18 cellular contexts compared by ENCODE assay signal in genomic region chr2:226727251-226727650, GRCh38.
DNase-seq lines count a peak whose midpoint lies in the region; ATAC-seq and TF ChIP-seq lines count a peak whose summit lies in the region.
"Had no signal": no experiment of that assay in that cellular context is flagged by ENCODE, and none has a peak within 500 bp of the region (broad histone marks: within the 10 kb centered on the region; RNA-seq: fewer than 3 reads in every experiment).

No MANE protein-coding gene starts in this region.

- no TSS peak for BruUV-seq in HCT116 (replicated peaks; lab: Mats Ljungman, UMichigan)

- no peak overlapping the region for H3K4ac ChIP-seq in trophoblast cell (ENCODE audit: low read depth, low read length)

- no peak overlapping the region for H2BK120ac ChIP-seq in trophoblast cell (ENCODE audit: insufficient read depth, low read length, poor library complexity)

- POLR2A ChIA-PET in HCT116 (lab: Charles Lee), result interaction anchor here (1.3 kb wide), 1 partner anchor 54 kb away, joined by 3 read pairs; no protein-coding TSS in a partner anchor

- no peaks in the 10 kb centered on the region for H4K20me1 ChIP-seq in HCT116 (ENCODE audit: insufficient read depth)

- TF ChIP-seq CTCF in HCT116 (IDR thresholded peaks at IDR 0.05 in 2 of 3, conservative IDR thresholded peaks at IDR 0.05 in 1 of 3; ENCODE audit: borderline replicate concordance in 1 of 3, insufficient read depth in 1 of 3, low read depth in 2 of 3, low read length in 2 of 3) (no peak), RWPE2 (IDR thresholded peaks at IDR 0.05; ENCODE audit: poor library complexity, severe bottlenecking) (no peak), colonic mucosa (IDR thresholded peaks at IDR 0.05) (no peak)

- WGBS in trophoblast cell (ENCODE audit: extremely low coverage, insufficient coverage, insufficient read length), result no CpG with 5 or more reads among the region's 1 CpG

- H3K36me3 ChIP-seq in HCT116 (ENCODE audit: control insufficient read depth in 1 of 2, insufficient read depth in 2 of 2, low read length in 2 of 2) (no peaks in the 10 kb centered on the region), RWPE2 (ENCODE audit: low read depth) (no peaks in the 10 kb centered on the region), trophoblast cell (ENCODE audit: control insufficient read depth in 1 of 2, insufficient read depth in 2 of 2, low read length in 2 of 2) (no peaks in the 10 kb centered on the region), colonic mucosa (no peaks in the 10 kb centered on the region)
- H3K36me3 ChIP-seq: BE2C, HAP-1 had no signal

- H2BK12ac ChIP-seq in trophoblast cell (ENCODE audit: low read length), result no peak overlapping the region

- H3K79me2 ChIP-seq in HCT116 (ENCODE audit: insufficient read depth, low read length) (no peaks in the 10 kb centered on the region), trophoblast cell (ENCODE audit: control insufficient read depth, insufficient read depth, low read length, poor library complexity) (no peaks in the 10 kb centered on the region)

- H2BK5ac ChIP-seq in trophoblast cell (ENCODE audit: low read depth, low read length, poor library complexity), result no peak overlapping the region

- H3K9me2 ChIP-seq in HCT116 (ENCODE audit: insufficient read depth), result no peaks in the 10 kb centered on the region

- H3K79me1 ChIP-seq in trophoblast cell (ENCODE audit: low read length), result peaks cover 6% of the 10 kb centered on the region

- no peak overlapping the region for H4K12ac ChIP-seq in trophoblast cell (ENCODE audit: low read depth, low read length)

- H3K9me3 ChIP-seq in HCT116 (ENCODE audit: control insufficient read depth in 1 of 2, insufficient read depth in 1 of 2, low read depth in 1 of 2, low read length in 2 of 2) (no peaks in the 10 kb centered on the region), RWPE2 (ENCODE audit: severe bottlenecking) (no peaks in the 10 kb centered on the region), trophoblast cell (ENCODE audit: insufficient read depth, low read depth, low read length) (no peaks in the 10 kb centered on the region), colonic mucosa (no peaks in the 10 kb centered on the region)
- H3K9me3 ChIP-seq: BE2C, HAP-1 had no signal

- H3K23ac ChIP-seq in trophoblast cell (ENCODE audit: low read length), result no peak overlapping the region

- DNase-seq in HCT116 (ENCODE audit: low read depth, low spot score) (no peak), RWPE2 (ENCODE audit: low spot score) (no peak), epithelial cell of prostate (ENCODE audit: low read depth, low spot score) (no peak), trophoblast cell (no peak), colonic mucosa (no peak), NCI-H1436 (lab: John Stamatoyannopoulos, UW) (no peak)
- DNase-seq in activated T-cell treated with anti-CD3 and anti-CD28 coated beads, Interleukin-2, amount 50 U/mL, for 1 hour, result no peak
- DNase-seq: ACHN; BE2C; C1 segment of cervical spinal cord; CD4-positive, CD25-positive, alpha-beta regulatory T cell; CD8-positive, alpha-beta memory T cell; COR-L47; DMS 273 treated with DMSO at 0.1 percent for 48 hours; DMS53; DND-41 had no signal

- no peak overlapping the region for H4K91ac ChIP-seq in trophoblast cell (ENCODE audit: low read depth, low read length)

- no peak overlapping the region for H3K18ac ChIP-seq in trophoblast cell (ENCODE audit: low read length)

- peak overlapping the region; percentile 34 for H3K4me2 ChIP-seq in HCT116 (ENCODE audit: low read length)
- no peak overlapping the region for H3K4me2 ChIP-seq in trophoblast cell (ENCODE audit: low read length)

- intact Hi-C loops in HCT116 (cut with micrococcal nuclease), result no loop called here
- intact Hi-C loops in colonic mucosa (cut with DNase I), result no loop called here

- H3K27me3 ChIP-seq in HCT116 (ENCODE audit: insufficient read depth, low read length) (no peaks in the 10 kb centered on the region), RWPE2 (ENCODE audit: insufficient read depth, poor library complexity, severe bottlenecking) (no peaks in the 10 kb centered on the region), trophoblast cell (ENCODE audit: insufficient read depth, low read length) (no peaks in the 10 kb centered on the region), colonic mucosa (no peaks in the 10 kb centered on the region)
- H3K27me3 ChIP-seq: BE2C had no signal

- no peak overlapping the region for H3K14ac ChIP-seq in trophoblast cell (ENCODE audit: low read length)

- no peak for TF ChIP-seq RAD21 in HCT116 (IDR thresholded peaks at IDR 0.05; ENCODE audit: low read depth)

- TF ChIP-seq POLR2A in HCT116 (IDR thresholded peaks at IDR 0.05; ENCODE audit: borderline replicate concordance, extremely low read depth, insufficient read depth, insufficient read length), result no peak

- CTCF ChIA-PET in HCT116 (lab: Charles Lee), result no interaction called here

- peaks cover 46 to 66% of the 10 kb centered on the region in 2 experiments for H3K4me1 ChIP-seq in HCT116 (ENCODE audit: control insufficient read depth in 1 of 2, insufficient read depth in 2 of 2, low read length in 2 of 2)
- no peaks in the 10 kb centered on the region for H3K4me1 ChIP-seq in RWPE2 (ENCODE audit: insufficient read depth, poor library complexity, severe bottlenecking)
- H3K4me1 ChIP-seq in trophoblast cell (ENCODE audit: control insufficient read depth in 1 of 2, insufficient read depth in 2 of 2, low read length in 2 of 2), result peaks cover 0 to 4% of the 10 kb centered on the region in 2 experiments
- no peaks in the 10 kb centered on the region for H3K4me1 ChIP-seq in colonic mucosa
- H3K4me1 ChIP-seq: BE2C had no signal

- peak overlapping the region; percentile 69 for H3K27ac ChIP-seq in HCT116 (ENCODE audit: low read depth, low read length)
- H3K27ac ChIP-seq in RWPE2 (ENCODE audit: poor library complexity, severe bottlenecking), result peak overlapping the region; percentile 37
- peak overlapping the region; percentile 18 for H3K27ac ChIP-seq in epithelial cell of prostate
- no peak overlapping the region for H3K27ac ChIP-seq in trophoblast cell (ENCODE audit: low read depth, low read length)
- H3K27ac ChIP-seq in colonic mucosa, result no peak overlapping the region

- ATAC-seq in HCT116 (no peak), RWPE2 (ENCODE audit: low read depth) (no peak)

- RAD21 ChIA-PET in HCT116 (lab: Charles Lee; ENCODE audit: low non-redundant PET in 1 of 2, low total read pairs in 2 of 2, uncharacterized antibody in 2 of 2, unreplicated experiment in 2 of 2), result no interaction called here

- H2AK5ac ChIP-seq in trophoblast cell (ENCODE audit: low read length), result peak overlapping the region; percentile 36

- H3K9ac ChIP-seq in HCT116 (ENCODE audit: low read length), result peak overlapping the region; percentile 6; the same call in 1 of the 2 replicates
- H3K9ac ChIP-seq in trophoblast cell (ENCODE audit: low read length), result no peak overlapping the region
- H3K9ac ChIP-seq in colonic mucosa (ENCODE audit: low read depth in 2 of 2, low read length in 2 of 2), result no peak overlapping the region
- H3K9ac ChIP-seq: GM23248 had no signal

- no peak overlapping the region for H2AFZ ChIP-seq in HCT116 (ENCODE audit: low read depth, low read length, poor library complexity, severe bottlenecking)
- H2AFZ ChIP-seq in trophoblast cell (ENCODE audit: insufficient read depth, low read length, poor library complexity), result no peak overlapping the region

- no peak overlapping the region for H3K4me3 ChIP-seq in HCT116 (replicated peaks in 1 of 2; ENCODE audit: low read depth in 1 of 2, low read length in 2 of 2)
- no peak overlapping the region for H3K4me3 ChIP-seq in RWPE2 (ENCODE audit: severe bottlenecking)
- H3K4me3 ChIP-seq in trophoblast cell (ENCODE audit: low read depth, low read length), result no peak overlapping the region
- no peak overlapping the region for H3K4me3 ChIP-seq in colonic mucosa
- H3K4me3 ChIP-seq: HAP-1 had no signal

- H4K8ac ChIP-seq in trophoblast cell (ENCODE audit: low read depth, low read length), result no peak overlapping the region

TF ChIP-seq in HCT116, 20 proteins besides CTCF, POLR2A, EP300 and RAD21:
- TF ChIP-seq CBX3 (IDR thresholded peaks at IDR 0.05; ENCODE audit: low read depth) (peak; percentile 49; the same call in 1 of the 2 replicates), ZBTB33 (IDR thresholded peaks at IDR 0.05; ENCODE audit: extremely low read depth, insufficient replicate concordance, low read length) (no peak)

Comparison
In these comparisons a context has a peak if more than half of its experiments do, and no peak if none do; other contexts are left out.
1. H3K27ac ChIP-seq: peak in HCT116 (single experiment), RWPE2 (single experiment) and epithelial cell of prostate (single experiment); none in trophoblast cell (single experiment) and colonic mucosa (single experiment).